Comparison of ENCODE assay signal across 18 cellular contexts in the genomic region with DNA sequence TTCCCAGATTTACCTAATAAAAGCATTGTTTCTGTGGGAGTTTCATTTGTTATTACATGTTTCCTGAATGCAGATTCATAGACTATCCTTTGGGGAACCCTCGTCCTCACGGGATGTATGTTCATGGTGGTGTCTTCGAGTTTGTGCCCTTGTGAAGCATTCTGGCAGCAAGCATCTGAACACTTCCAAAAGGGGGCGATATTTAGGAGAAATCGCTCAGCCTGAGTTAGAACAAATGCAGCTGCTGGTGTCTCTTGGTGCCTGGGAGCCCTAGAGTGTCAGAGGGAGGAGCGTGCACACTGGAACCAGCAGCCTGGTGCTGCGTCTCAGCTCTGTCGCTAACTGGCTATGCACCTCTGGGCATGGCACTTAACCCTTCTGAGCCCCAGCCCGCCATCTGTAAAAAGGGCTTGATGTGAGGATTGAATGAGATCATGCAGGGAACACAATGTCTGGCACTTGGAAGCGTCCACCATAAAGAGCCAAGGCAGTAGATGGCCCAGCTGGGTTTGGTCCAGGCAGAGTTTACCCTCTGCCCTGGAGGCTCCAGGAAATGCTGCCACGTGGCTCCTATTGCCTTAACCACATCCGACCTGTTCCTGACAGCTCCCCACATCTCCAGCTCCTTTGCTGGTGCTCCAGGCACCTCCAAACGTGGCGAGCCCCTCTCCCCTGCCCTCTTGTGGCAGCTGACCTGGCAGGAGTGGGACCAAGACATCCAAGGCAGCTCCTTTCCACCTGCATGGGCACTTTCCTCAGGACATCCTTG. TPM values are rescaled to one million over a fixed set of nuclear protein-coding genes. Genes with fewer than 3 reads are reported as not detected.
A peak's percentile ranks its signal among the peaks of the same experiment; 100 is the strongest.
DNase-seq lines count a peak whose midpoint lies in the region; ATAC-seq, FAIRE-seq and TF ChIP-seq lines count a peak whose summit lies in the region.
"Had no signal": no experiment of that assay in that cellular context is flagged by ENCODE, and none has a peak within 500 bp of the region (broad histone marks: within the 10 kb centered on the region; RNA-seq: fewer than 3 reads in every experiment).

No MANE protein-coding gene starts in this region.

- no peak overlapping the region for H3K4me3 ChIP-seq in LNCaP clone FGC (ENCODE audit: low read depth, low read length)
- H3K4me3 ChIP-seq: right lobe of liver had no signal

- POLR2A ChIA-PET in WTC11 (lab: Charles Lee): no interaction called here

- H3K4me3 Mint-ChIP-seq in WTC11: no peak overlapping the region
- H3K4me3 Mint-ChIP-seq in type B pancreatic cell: no peak overlapping the region
- H3K4me3 Mint-ChIP-seq: activated CD4-positive, alpha-beta memory T cell treated with anti-CD3 and anti-CD28 coated beads for 36 hours; stimulated activated naive B cell treated with anti-CD40 and anti-IgM and Interleukin-4, amounts not matched to agents 10 μg/mL and 1 μg/mL and 100 μg/mL, for 72 hours had no signal

- H3K36me3 Mint-ChIP-seq in WTC11: no peaks in the 10 kb centered on the region
- H3K36me3 Mint-ChIP-seq in type B pancreatic cell: no peaks in the 10 kb centered on the region
- H3K36me3 Mint-ChIP-seq: activated CD4-positive, alpha-beta memory T cell treated with anti-CD3 and anti-CD28 coated beads for 36 hours; stimulated activated naive B cell treated with anti-CD40 and anti-IgM and Interleukin-4, amounts not matched to agents 10 μg/mL and 1 μg/mL and 100 μg/mL, for 72 hours had no signal

- peaks cover 9% of the 10 kb centered on the region for H3K27me3 Mint-ChIP-seq in WTC11 (ENCODE audit: low read depth)
- peaks cover 73% of the 10 kb centered on the region for H3K27me3 Mint-ChIP-seq in type B pancreatic cell

- CTCF ChIA-PET in WTC11 (lab: Charles Lee): interaction anchor here (0.6 to 3.0 kb wide), 80 partner anchors 8 to 983 kb away, joined by 3 to 39 read pairs (median 5); no protein-coding TSS in a partner anchor

- H3K27ac Mint-ChIP-seq in WTC11 (no peak overlapping the region), type B pancreatic cell (no peak overlapping the region)
- H3K27ac Mint-ChIP-seq: activated CD4-positive, alpha-beta memory T cell treated with anti-CD3 and anti-CD28 coated beads for 36 hours; activated T-helper 2 cell treated with anti-CD3 and anti-CD28 coated beads, Interferon-gamma antibody, Interleukin-2, Interleukin-4, amounts not matched to agents 10 μg/mL and 5 μg/mL and 100 μg/mL, durations not matched to agents 14 hours and 24 hours and 36 hours; stimulated activated naive B cell treated with anti-CD40 and anti-IgM and Interleukin-4, amounts not matched to agents 10 μg/mL and 1 μg/mL and 100 μg/mL, for 72 hours had no signal

- ATAC-seq in WTC11: peak; percentile 14; the same call in 1 of the 2 replicates
- no peak for ATAC-seq in HG02885 (IDR thresholded peaks at IDR 0.05; ENCODE audit: poor library complexity, unreplicated experiment)
- ATAC-seq: stimulated activated naive B cell treated with anti-CD40 and anti-IgM and Interleukin-4, amounts not matched to agents 10 μg/mL and 1 μg/mL and 100 μg/mL, for 72 hours had no signal

- TF ChIP-seq CTCF in LNCaP clone FGC (IDR thresholded peaks at IDR 0.05; ENCODE audit: control insufficient read depth, extremely low read depth, insufficient read depth) (peak; percentile 28), WTC11 (IDR thresholded peaks at IDR 0.05) (no peak), type B pancreatic cell (conservative IDR thresholded peaks at IDR 0.05) (peak; percentile 13)

- no peak for TF ChIP-seq POLR2A in H54 (IDR thresholded peaks at IDR 0.05; ENCODE audit: low read depth, low read length)

- FAIRE-seq in H54 (lab: Jason Lieb, UNC): no peak
- FAIRE-seq: GM18507 had no signal

- H3K4me1 Mint-ChIP-seq in WTC11: peaks cover 24% of the 10 kb centered on the region
- no peaks in the 10 kb centered on the region for H3K4me1 Mint-ChIP-seq in type B pancreatic cell (ENCODE audit: unreplicated experiment)

- DNase-seq in activated CD8-positive, alpha-beta memory T cell treated with anti-CD3 and anti-CD28 coated beads for 24 hours: peak; percentile 28
- no peak for DNase-seq in activated CD8-positive, alpha-beta memory T cell treated with anti-CD3 and anti-CD28 coated beads, Interleukin-2, amount 50 U/mL, for 48 hours
- DNase-seq in LNCaP clone FGC (ENCODE audit: low read depth): no peak
- DNase-seq in WTC11 (ENCODE audit: low spot score): peak; percentile 42
- DNase-seq in type B pancreatic cell (ENCODE audit: extremely low spot score, unreplicated experiment): no peak
- DNase-seq in H54 (ENCODE audit: insufficient read length, low spot score): no peak
- no peak for DNase-seq in Kasumi-1 (lab: John Stamatoyannopoulos, UW)
- DNase-seq: activated CD4-positive, alpha-beta memory T cell treated with anti-CD3 and anti-CD28 coated beads for 36 hours; dermis blood vessel endothelial cell; DMS53; NCI-H2029; right lobe of liver; stimulated activated naive B cell treated with anti-CD40 and anti-IgM and Interleukin-4, amounts not matched to agents 10 μg/mL and 1 μg/mL and 100 μg/mL, for 72 hours; T1000 had no signal

- H3K9me3 Mint-ChIP-seq in WTC11 (no peaks in the 10 kb centered on the region), type B pancreatic cell (no peaks in the 10 kb centered on the region)
- H3K9me3 Mint-ChIP-seq: activated CD4-positive, alpha-beta memory T cell treated with anti-CD3 and anti-CD28 coated beads for 36 hours; activated T-helper 2 cell treated with anti-CD3 and anti-CD28 coated beads, Interferon-gamma antibody, Interleukin-2, Interleukin-4, amounts not matched to agents 10 μg/mL and 5 μg/mL and 100 μg/mL, durations not matched to agents 14 hours and 24 hours and 36 hours; stimulated activated naive B cell treated with anti-CD40 and anti-IgM and Interleukin-4, amounts not matched to agents 10 μg/mL and 1 μg/mL and 100 μg/mL, for 72 hours had no signal

TF ChIP-seq in WTC11, 78 proteins besides CTCF, POLR2A, EP300 and RAD21:
- TF ChIP-seq ZNF263 (CRISPR knock-in tag; IDR thresholded peaks at IDR 0.05; ENCODE audit: low read depth) (peak; percentile 23; the same call in 1 of the 2 replicates), OVOL2 (CRISPR knock-in tag; IDR thresholded peaks at IDR 0.05; ENCODE audit: borderline replicate concordance) (no peak)
- TF ChIP-seq, protein P1, sequence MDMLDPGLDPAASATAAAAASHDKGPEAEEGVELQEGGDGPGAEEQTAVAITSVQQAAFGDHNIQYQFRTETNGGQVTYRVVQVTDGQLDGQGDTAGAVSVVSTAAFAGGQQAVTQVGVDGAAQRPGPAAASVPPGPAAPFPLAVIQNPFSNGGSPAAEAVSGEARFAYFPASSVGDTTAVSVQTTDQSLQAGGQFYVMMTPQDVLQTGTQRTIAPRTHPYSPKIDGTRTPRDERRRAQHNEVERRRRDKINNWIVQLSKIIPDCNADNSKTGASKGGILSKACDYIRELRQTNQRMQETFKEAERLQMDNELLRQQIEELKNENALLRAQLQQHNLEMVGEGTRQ (CRISPR knock-in tag; IDR thresholded peaks at IDR 0.05): no peak
- TF ChIP-seq, protein P2, sequence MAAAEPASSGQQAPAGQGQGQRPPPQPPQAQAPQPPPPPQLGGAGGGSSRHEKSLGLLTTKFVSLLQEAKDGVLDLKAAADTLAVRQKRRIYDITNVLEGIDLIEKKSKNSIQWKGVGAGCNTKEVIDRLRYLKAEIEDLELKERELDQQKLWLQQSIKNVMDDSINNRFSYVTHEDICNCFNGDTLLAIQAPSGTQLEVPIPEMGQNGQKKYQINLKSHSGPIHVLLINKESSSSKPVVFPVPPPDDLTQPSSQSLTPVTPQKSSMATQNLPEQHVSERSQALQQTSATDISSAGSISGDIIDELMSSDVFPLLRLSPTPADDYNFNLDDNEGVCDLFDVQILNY (CRISPR knock-in tag; IDR thresholded peaks at IDR 0.05): no peak
TF ChIP-seq in WTC11: peak in this region for 1.

RNA-seq across cellular contexts. Expression of a gene that starts 25.0 kb away (rescaled TPM):
- total RNA-seq in WTC11 (2021) (not detected in 3 replicates), type B pancreatic cell (ENCODE audit: low replicate concordance) (not detected in 2 replicates)
- total RNA-seq: activated CD4-positive, alpha-beta memory T cell treated with anti-CD3 and anti-CD28 coated beads for 36 hours; activated T-helper 2 cell treated with anti-CD3 and anti-CD28 coated beads, Interferon-gamma antibody, Interleukin-2, Interleukin-4, amounts not matched to agents 10 μg/mL and 5 μg/mL and 100 μg/mL, durations not matched to agents 14 hours and 24 hours and 36 hours; dermis blood vessel endothelial cell; right lobe of liver; urinary bladder had no signal

Comparison
In these comparisons a context has a peak if more than half of its experiments do, and no peak if none do; other contexts are left out.
1. DNase-seq: peak in activated CD8-positive, alpha-beta memory T cell treated with anti-CD3 and anti-CD28 coated beads for 24 hours (single experiment) and WTC11 (single experiment); none in activated CD8-positive, alpha-beta memory T cell treated with anti-CD3 and anti-CD28 coated beads, Interleukin-2, amount 50 U/mL, for 48 hours (single experiment), LNCaP clone FGC (single experiment), type B pancreatic cell (single experiment), H54 (single experiment) and Kasumi-1 (0 of 2).